In genomic region chr6:149941583-149942460, GRCh38 we compare ENCODE assay signal across 8 cellular contexts. TPM values are rescaled to one million over a fixed set of nuclear protein-coding genes. Genes with fewer than 3 reads are reported as not detected.
DNase-seq lines count a peak whose midpoint lies in the region; ATAC-seq and TF ChIP-seq lines count a peak whose summit lies in the region.

Gene ULBP2, plus strand, starts transcription at chr6:149942014. Its CDS starts 59 bp downstream, at chr6:149942073.

- H3T11ph ChIP-seq in H9 (ENCODE audit: low read length), result no peak within 1 kb of the TSS

- no peaks in the 10 kb centered on the region for H4K20me1 ChIP-seq in H9 (ENCODE audit: control insufficient read depth, insufficient read depth, insufficient read length)
- H4K20me1 ChIP-seq in mammary epithelial cell (ENCODE audit: insufficient read depth, low read length), result no peaks in the 10 kb centered on the region

- H3K36me3 Mint-ChIP-seq in H9 (ENCODE audit: insufficient read depth in 1 of 3, low read depth in 3 of 3), result peaks cover 0 to 4% (median 3%) of the 10 kb centered on the region in 3 experiments; a peak in 3 of 7 replicates
- H3K36me3 Mint-ChIP-seq in WTC11, result 0 out of 2 replicates have a peak, but pooled peaks cover 4% of the 10 kb centered on the region

- no peaks in the 10 kb centered on the region for H3K4me1 ChIP-seq in H9 (ENCODE audit: insufficient read depth, low read length)
- H3K4me1 ChIP-seq in mammary epithelial cell (ENCODE audit: insufficient read depth, low read length), result peaks cover 16% of the 10 kb centered on the region
- H3K4me1 ChIP-seq in skeletal muscle tissue (ENCODE audit: control insufficient read depth in 3 of 3, insufficient read depth in 3 of 3, low read length in 3 of 3), result peaks cover 11 to 22% (median 15%) of the 10 kb centered on the region in 3 donors

- H3K27me3 ChIP-seq in AG04450 (ENCODE audit: control insufficient read depth, insufficient read depth, low read length) (peaks cover 29% of the 10 kb centered on the region), H9 (ENCODE audit: insufficient read depth, low read length) (peaks cover 63% of the 10 kb centered on the region), mammary epithelial cell (ENCODE audit: insufficient read depth, low read length) (no peaks in the 10 kb centered on the region), skeletal muscle tissue (ENCODE audit: control insufficient read depth in 3 of 3, insufficient read depth in 3 of 3, low read length in 3 of 3) (peaks cover 36 to 56% (median 39%) of the 10 kb centered on the region in 3 donors)

- no peak within 1 kb of the TSS for H2AFZ ChIP-seq in H9 (ENCODE audit: low read length)
- H2AFZ ChIP-seq in mammary epithelial cell (ENCODE audit: low read depth, low read length), result peak within 1 kb of the TSS; percentile 98

- H3K36me3 ChIP-seq in mammary epithelial cell (ENCODE audit: insufficient read depth, low read length), result no peaks in the 10 kb centered on the region
- H3K36me3 ChIP-seq in skeletal muscle tissue (ENCODE audit: control insufficient read depth in 3 of 3, insufficient read depth in 3 of 3, low read length in 3 of 3), result no peaks in the 10 kb centered on the region

- dilution Hi-C loops in mammary epithelial cell (cut with HindIII; ENCODE audit: low sequenced_read_pairs), result no loop called here

- H3K9me3 Mint-ChIP-seq in H9 (peaks cover 0 to 9% of the 10 kb centered on the region in 2 experiments; a peak in 2 of 5 replicates), WTC11 (no peaks in the 10 kb centered on the region)

- POLR2A ChIA-PET in AG04450 (lab: Yijun Ruan, JAX) (no interaction called here), WTC11 (lab: Charles Lee) (no interaction called here)

- no peak within 1 kb of the TSS for H3K56ac ChIP-seq in H9 (ENCODE audit: insufficient read length, low read depth, low read length)

- H4K5ac ChIP-seq in H9 (ENCODE audit: insufficient read length, low read depth, low read length), result no peak within 1 kb of the TSS

- no peak within 1 kb of the TSS for H3K4ac ChIP-seq in H9 (ENCODE audit: low read depth, low read length)

- H3K27ac Mint-ChIP-seq in H9 (no peak within 1 kb of the TSS), WTC11 (no peak within 1 kb of the TSS)

- H3K79me2 ChIP-seq in H9 (ENCODE audit: insufficient read depth, low read length), result no peaks in the 10 kb centered on the region
- H3K79me2 ChIP-seq in mammary epithelial cell (ENCODE audit: insufficient read depth, low read length), result no peaks in the 10 kb centered on the region

- H2BK15ac ChIP-seq in H9 (ENCODE audit: low read depth, low read length), result no peak within 1 kb of the TSS

- no peak within 1 kb of the TSS for H2AK5ac ChIP-seq in H9 (ENCODE audit: insufficient read length, low read length)

- CTCF ChIA-PET in AG04450 (lab: Charles Lee) (interaction anchor here (1.1 kb wide), 1 partner anchor 75 kb away, joined by 5 read pairs; no protein-coding TSS in a partner anchor), WTC11 (lab: Charles Lee) (interaction anchor here (1.5 kb wide), 1 partner anchor 65 kb away, joined by 6 read pairs; no protein-coding TSS in a partner anchor), mammary epithelial cell (lab: Charles Lee; ENCODE audit: low non-redundant PET) (no interaction called here)

- no peak within 1 kb of the TSS for H3K23ac ChIP-seq in H9 (ENCODE audit: insufficient read length, low read depth, low read length)

- WGBS in H9 (ENCODE audit: extremely low coverage, insufficient read length, low lambda C conversion rate), result no CpG with 5 or more reads among the region's 62 CpGs
- WGBS in mammary epithelial cell (ENCODE audit: low coverage, missing lambda C conversion rate), result 3% methylated on average over 25 of the region's 62 CpGs

- no peak within 1 kb of the TSS for H4K91ac ChIP-seq in H9 (ENCODE audit: insufficient read length, low read depth, low read length)

- no peak within 1 kb of the TSS for H2BK20ac ChIP-seq in H9 (ENCODE audit: low read depth, low read length, poor library complexity, severe bottlenecking)

- intact Hi-C loops in mammary epithelial cell (cut with micrococcal nuclease), result no loop called here

- no peak within 1 kb of the TSS for H3K27ac ChIP-seq in AG04450 (ENCODE audit: low read depth, low read length)
- H3K27ac ChIP-seq in H9 (ENCODE audit: insufficient read length, low read depth, low read length), result no peak within 1 kb of the TSS
- peak within 1 kb of the TSS; percentile 60 for H3K27ac ChIP-seq in mammary epithelial cell (ENCODE audit: insufficient read depth, low read depth, low read length)
- no peak within 1 kb of the TSS for H3K27ac ChIP-seq in skeletal muscle tissue (ENCODE audit: low read depth, low read length)

- H2BK120ac ChIP-seq in H9 (ENCODE audit: low read depth, low read length, poor library complexity, severe bottlenecking), result no peak within 1 kb of the TSS

- H3K4me2 ChIP-seq in H9 (ENCODE audit: insufficient read depth, insufficient read length, low read length) (peak within 1 kb of the TSS; percentile 60), mammary epithelial cell (ENCODE audit: insufficient read depth, low read depth, low read length) (peak within 1 kb of the TSS; percentile 97)

- H3K79me1 ChIP-seq in H9 (ENCODE audit: insufficient read depth, low read depth, low read length, poor library complexity, severe bottlenecking), result no peaks in the 10 kb centered on the region

- DNase-seq in AG04450 (ENCODE audit: low read depth, low spot score) (peak; percentile 81), H9 (peak; percentile 83), NCI-H2196 treated with DMSO at 0.1 percent for 48 hours (lab: John Stamatoyannopoulos, UW; ENCODE audit: unreplicated experiment) (peak; percentile 61), WTC11 (ENCODE audit: low spot score) (peak; percentile 66), mammary epithelial cell (peak; percentile 97), iPS-NIHi11 (ENCODE audit: low spot score) (peak; percentile 88)

- in situ Hi-C loops in mammary epithelial cell (cut with MboI; ENCODE audit: low sequenced_read_pairs in 2 of 2), result loop anchor here (5.0 to 25.0 kb wide), 2 partner anchors 75 to 445 kb away; no protein-coding TSS in a partner anchor

- no peak within 1 kb of the TSS for H3K14ac ChIP-seq in H9 (ENCODE audit: insufficient read depth, low read length)

- H3K9ac ChIP-seq in H9 (ENCODE audit: extremely low read depth, insufficient read length, low read length), result no peak within 1 kb of the TSS
- H3K9ac ChIP-seq in mammary epithelial cell (ENCODE audit: insufficient read depth, low read length), result peak within 1 kb of the TSS; percentile 53
- H3K9ac ChIP-seq in skeletal muscle tissue (ENCODE audit: low read depth in 1 of 3, low read length in 3 of 3), result peak within 1 kb of the TSS in 2 of 3 donors; percentile 64 to 70

- H3K4me3 ChIP-seq in AG04450 (ENCODE audit: low read depth, low read length), result peak within 1 kb of the TSS; percentile 75
- peak within 1 kb of the TSS; percentile 74 to 86 (median 86) for H3K4me3 ChIP-seq in mammary epithelial cell (replicated peaks in 1 of 3; ENCODE audit: insufficient read depth in 1 of 3, low read depth in 2 of 3, low read length in 3 of 3)
- peak within 1 kb of the TSS; percentile 75 to 79 (median 78) for H3K4me3 ChIP-seq in skeletal muscle tissue (ENCODE audit: low read length in 3 of 3)

- TF ChIP-seq CTCF in AG04450 (IDR thresholded peaks at IDR 0.05; ENCODE audit: low read depth, low read length) (no peak; the same call in 1 of the 2 replicates), H9 (conservative IDR thresholded peaks at IDR 0.05) (no peak), WTC11 (IDR thresholded peaks at IDR 0.05) (no peak), mammary epithelial cell (conservative IDR thresholded peaks at IDR 0.05 in 1 of 2, IDR thresholded peaks at IDR 0.05 in 1 of 2; ENCODE audit: extremely low read depth in 1 of 2, insufficient read depth in 1 of 2, low read depth in 1 of 2, low read length in 2 of 2) (no peak)

- H3K4me3 Mint-ChIP-seq in H9, result peak within 1 kb of the TSS; percentile 71 to 88
- peak within 1 kb of the TSS; percentile 86 for H3K4me3 Mint-ChIP-seq in WTC11

- H3K18ac ChIP-seq in H9 (ENCODE audit: insufficient read length, low read depth, low read length), result no peak within 1 kb of the TSS

- no peak within 1 kb of the TSS for H4K8ac ChIP-seq in H9 (replicated peaks; ENCODE audit: insufficient read length, low read depth, low read length)

- H3K23me2 ChIP-seq in H9 (ENCODE audit: insufficient read length, low read depth, low read length, poor library complexity, severe bottlenecking), result peaks cover 20% of the 10 kb centered on the region

- H3K9me3 ChIP-seq in AG04450 (ENCODE audit: control insufficient read depth, insufficient read depth, low read length) (no peaks in the 10 kb centered on the region; the same call in 1 of the 2 replicates), H9 (ENCODE audit: control insufficient read depth, low read depth, low read length) (no peaks in the 10 kb centered on the region), mammary epithelial cell (replicated peaks; ENCODE audit: insufficient read depth, low read length) (no peaks in the 10 kb centered on the region), skeletal muscle tissue (ENCODE audit: control insufficient read depth in 3 of 3, low read length in 3 of 3) (no peaks in the 10 kb centered on the region)

- TSS peak; percentile 47 for BruUV-seq in mammary epithelial cell (replicated peaks; lab: Mats Ljungman, UMichigan)

- H3K27me3 Mint-ChIP-seq in H9 (ENCODE audit: low read depth) (peaks cover 95% of the 10 kb centered on the region), WTC11 (ENCODE audit: low read depth) (peaks cover 97% of the 10 kb centered on the region)

- ATAC-seq in WTC11, result peak; percentile 57
- no peak for ATAC-seq in GM18873 (IDR thresholded peaks at IDR 0.05; ENCODE audit: low FRiP score, unreplicated experiment)

- H2BK12ac ChIP-seq in H9 (ENCODE audit: insufficient read length, low read depth, low read length), result no peak within 1 kb of the TSS

- H3K4me1 Mint-ChIP-seq in H9 (peaks cover 12 to 14% of the 10 kb centered on the region in 2 experiments), WTC11 (peaks cover 11% of the 10 kb centered on the region)

- H2BK5ac ChIP-seq in H9 (ENCODE audit: insufficient read length, low read length), result no peak within 1 kb of the TSS

TF ChIP-seq in WTC11, 78 proteins besides CTCF, POLR2A, EP300 and RAD21 (continues in another document):
- TF ChIP-seq NR1H2 (CRISPR knock-in tag; IDR thresholded peaks at IDR 0.05) (no peak), ZNF232 (CRISPR knock-in tag; IDR thresholded peaks at IDR 0.05) (no peak), SMAD4 (CRISPR knock-in tag; IDR thresholded peaks at IDR 0.05) (no peak), FOXJ3 (CRISPR knock-in tag; IDR thresholded peaks at IDR 0.05; ENCODE audit: borderline replicate concordance) (no peak), ZMAT4 (CRISPR knock-in tag; IDR thresholded peaks at IDR 0.05) (no peak)

RNA-seq across cellular contexts. Expression of gene ULBP2, which starts in this region (rescaled TPM):
- polyA plus RNA-seq in AG04450 (2011; rRNA removed) (6.3 and 7.9 TPM in 2 replicates), mammary epithelial cell (20.7 TPM)
- 3.9 and 5.1 TPM in 2 replicates for polyA minus RNA-seq in AG04450 (2011; rRNA and poly(A)+ RNA removed)
- total RNA-seq in H9 (2021) (not detected in 2 replicates), WTC11 (2021) (0.13 to 0.23 TPM in 2 of 3 replicates, not detected in the other), mammary epithelial cell (10 to 100 TPM; 12.9 to 14.5 TPM), skeletal muscle tissue (not detected)
- polyA minus RNA-seq in mammary epithelial cell, result 1.7 TPM

Comparison
In these comparisons a context has a peak if more than half of its experiments do, and no peak if none do; other contexts are left out.
1. RNA of gene ULBP2 (total RNA-seq): 12.9 to 14.5 TPM in mammary epithelial cell; 0.13 to 0.23 TPM in WTC11, not detected in H9 and not detected in skeletal muscle tissue (single experiment); every median in the first group is over 10 times any median in the second.
2. Peak in DNase-seq and H3K4me2 ChIP-seq in H9; RNA of the gene not detected or under 1 TPM.
3. Peak in DNase-seq and ATAC-seq in WTC11; RNA of the gene not detected or under 1 TPM.
4. Peak in every context shown above with its lines, with median percentiles within 50 percentile points of each other: DNase-seq and H3K4me3 ChIP-seq.